1 cellular context compared by ENCODE assay signal in the genomic region with DNA sequence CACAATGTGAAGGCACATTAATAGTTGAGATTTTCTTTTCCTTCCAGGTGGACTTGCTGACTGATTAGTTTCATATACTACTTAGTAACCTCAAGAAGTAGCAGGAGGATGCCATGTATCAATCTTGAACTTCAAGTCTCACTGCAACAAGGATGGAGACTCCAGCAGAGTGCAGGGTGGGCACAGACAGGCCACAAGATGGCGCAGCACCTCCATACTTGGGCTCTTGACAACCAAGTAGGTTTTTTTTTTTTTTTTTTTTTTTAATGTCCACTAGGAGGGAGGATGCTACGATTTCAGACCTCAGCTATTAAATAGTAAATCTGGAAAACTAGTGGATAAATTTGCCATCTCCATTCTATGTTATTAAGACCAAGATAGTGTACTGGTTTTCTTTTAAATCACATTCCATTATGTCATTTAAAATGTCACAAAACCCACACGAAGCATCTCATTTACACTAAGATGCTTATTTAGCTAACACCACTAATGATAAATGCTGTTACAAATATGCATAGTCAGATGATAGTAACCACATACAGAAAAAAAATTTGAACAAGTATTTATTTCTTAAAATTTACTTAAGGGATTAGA.
TF ChIP-seq lines count a peak whose summit lies in the region.

No MANE protein-coding gene starts in this region.

TF ChIP-seq in K562, 482 proteins besides CTCF, POLR2A, EP300 and RAD21 (continued from another document and continues in another):
- 0 out of 2 replicates have a peak, but pooled peaks have one; percentile 33 for TF ChIP-seq RREB1 (CRISPR knock-in tag; IDR thresholded peaks at IDR 0.05)
- no peak for TF ChIP-seq SREBF2 (CRISPR knock-in tag; IDR thresholded peaks at IDR 0.05)
- TF ChIP-seq ZHX1 (conservative IDR thresholded peaks at IDR 0.05; ENCODE audit: low read length) = no peak
- TF ChIP-seq PHF20 (IDR thresholded peaks at IDR 0.05; ENCODE audit: partially characterized antibody) = no peak
- no peak for TF ChIP-seq KDM5B (IDR thresholded peaks at IDR 0.05; ENCODE audit: insufficient replicate concordance, low read depth, low read length)
- no peak for TF ChIP-seq ZBTB26 (CRISPR knock-in tag; IDR thresholded peaks at IDR 0.05)
- no peak for TF ChIP-seq ZNF76 (CRISPR knock-in tag; IDR thresholded peaks at IDR 0.05; ENCODE audit: borderline replicate concordance)
- TF ChIP-seq RBM25 (IDR thresholded peaks at IDR 0.05; ENCODE audit: low read depth, low read length, severe bottlenecking) = no peak
- TF ChIP-seq, protein P1, sequence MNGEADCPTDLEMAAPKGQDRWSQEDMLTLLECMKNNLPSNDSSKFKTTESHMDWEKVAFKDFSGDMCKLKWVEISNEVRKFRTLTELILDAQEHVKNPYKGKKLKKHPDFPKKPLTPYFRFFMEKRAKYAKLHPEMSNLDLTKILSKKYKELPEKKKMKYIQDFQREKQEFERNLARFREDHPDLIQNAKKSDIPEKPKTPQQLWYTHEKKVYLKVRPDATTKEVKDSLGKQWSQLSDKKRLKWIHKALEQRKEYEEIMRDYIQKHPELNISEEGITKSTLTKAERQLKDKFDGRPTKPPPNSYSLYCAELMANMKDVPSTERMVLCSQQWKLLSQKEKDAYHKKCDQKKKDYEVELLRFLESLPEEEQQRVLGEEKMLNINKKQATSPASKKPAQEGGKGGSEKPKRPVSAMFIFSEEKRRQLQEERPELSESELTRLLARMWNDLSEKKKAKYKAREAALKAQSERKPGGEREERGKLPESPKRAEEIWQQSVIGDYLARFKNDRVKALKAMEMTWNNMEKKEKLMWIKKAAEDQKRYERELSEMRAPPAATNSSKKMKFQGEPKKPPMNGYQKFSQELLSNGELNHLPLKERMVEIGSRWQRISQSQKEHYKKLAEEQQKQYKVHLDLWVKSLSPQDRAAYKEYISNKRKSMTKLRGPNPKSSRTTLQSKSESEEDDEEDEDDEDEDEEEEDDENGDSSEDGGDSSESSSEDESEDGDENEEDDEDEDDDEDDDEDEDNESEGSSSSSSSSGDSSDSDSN (IDR thresholded peaks at IDR 0.05; ENCODE audit: borderline replicate concordance in 1 of 2, low read depth in 2 of 2, low read length in 2 of 2) = no peak
- TF ChIP-seq STAG1 (CRISPR knock-in tag; IDR thresholded peaks at IDR 0.05; ENCODE audit: borderline replicate concordance) = peak; percentile 84; the same call in 1 of the 2 replicates
- TF ChIP-seq C11orf30 (IDR thresholded peaks at IDR 0.05; ENCODE audit: low read depth) = 0 out of 2 replicates have a peak, but pooled peaks have one; percentile 7
- TF ChIP-seq PYGO2 (tag; IDR thresholded peaks at IDR 0.05) = no peak
- TF ChIP-seq ZNF184 (CRISPR knock-in tag; IDR thresholded peaks at IDR 0.05) = no peak
- no peak for TF ChIP-seq SAFB (IDR thresholded peaks at IDR 0.05; ENCODE audit: borderline replicate concordance, low read depth, low read length)
- TF ChIP-seq, protein P2, sequence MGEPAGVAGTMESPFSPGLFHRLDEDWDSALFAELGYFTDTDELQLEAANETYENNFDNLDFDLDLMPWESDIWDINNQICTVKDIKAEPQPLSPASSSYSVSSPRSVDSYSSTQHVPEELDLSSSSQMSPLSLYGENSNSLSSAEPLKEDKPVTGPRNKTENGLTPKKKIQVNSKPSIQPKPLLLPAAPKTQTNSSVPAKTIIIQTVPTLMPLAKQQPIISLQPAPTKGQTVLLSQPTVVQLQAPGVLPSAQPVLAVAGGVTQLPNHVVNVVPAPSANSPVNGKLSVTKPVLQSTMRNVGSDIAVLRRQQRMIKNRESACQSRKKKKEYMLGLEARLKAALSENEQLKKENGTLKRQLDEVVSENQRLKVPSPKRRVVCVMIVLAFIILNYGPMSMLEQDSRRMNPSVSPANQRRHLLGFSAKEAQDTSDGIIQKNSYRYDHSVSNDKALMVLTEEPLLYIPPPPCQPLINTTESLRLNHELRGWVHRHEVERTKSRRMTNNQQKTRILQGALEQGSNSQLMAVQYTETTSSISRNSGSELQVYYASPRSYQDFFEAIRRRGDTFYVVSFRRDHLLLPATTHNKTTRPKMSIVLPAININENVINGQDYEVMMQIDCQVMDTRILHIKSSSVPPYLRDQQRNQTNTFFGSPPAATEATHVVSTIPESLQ (CRISPR knock-in tag; IDR thresholded peaks at IDR 0.05) = no peak
- no peak for TF ChIP-seq SUPT5H (IDR thresholded peaks at IDR 0.05)
- TF ChIP-seq SMARCB1 (IDR thresholded peaks at IDR 0.05; ENCODE audit: insufficient read length, low read depth) = no peak
- TF ChIP-seq SPI1 (IDR thresholded peaks at IDR 0.05; ENCODE audit: borderline replicate concordance, low read depth, low read length) = no peak
- no peak for TF ChIP-seq ZNF445 (CRISPR knock-in tag; IDR thresholded peaks at IDR 0.05; ENCODE audit: low read depth)
- peak; percentile 96 for TF ChIP-seq SMC3 (conservative IDR thresholded peaks at IDR 0.05; ENCODE audit: insufficient read depth, low read depth, low read length)
- TF ChIP-seq ZNF174 (CRISPR knock-in tag; IDR thresholded peaks at IDR 0.05) = no peak
- TF ChIP-seq MED1 (CRISPR knock-in tag; IDR thresholded peaks at IDR 0.05; ENCODE audit: borderline replicate concordance) = no peak
- peak; percentile 41 for TF ChIP-seq CTCFL (IDR thresholded peaks at IDR 0.05; ENCODE audit: borderline replicate concordance, insufficient read depth, low read depth, low read length, poor library complexity, severe bottlenecking)
- no peak for TF ChIP-seq ARID4B (CRISPR knock-in tag; IDR thresholded peaks at IDR 0.05)
- TF ChIP-seq NCOA2 (IDR thresholded peaks at IDR 0.05; ENCODE audit: partially characterized antibody in 2 of 2) = peak in 1 of 2 experiments; percentile 7
- peak; percentile 54; the same call in 1 of the 2 replicates for TF ChIP-seq ARID2 (IDR thresholded peaks at IDR 0.05)
- peak; percentile 77 for TF ChIP-seq DEAF1 (CRISPR knock-in tag; IDR thresholded peaks at IDR 0.05)
- TF ChIP-seq KLF16 (IDR thresholded peaks at IDR 0.05) = 0 out of 2 replicates have a peak, but pooled peaks have one; percentile 20
- no peak for TF ChIP-seq CBX1 (IDR thresholded peaks at IDR 0.05; ENCODE audit: low read depth)
